In the genomic region with DNA sequence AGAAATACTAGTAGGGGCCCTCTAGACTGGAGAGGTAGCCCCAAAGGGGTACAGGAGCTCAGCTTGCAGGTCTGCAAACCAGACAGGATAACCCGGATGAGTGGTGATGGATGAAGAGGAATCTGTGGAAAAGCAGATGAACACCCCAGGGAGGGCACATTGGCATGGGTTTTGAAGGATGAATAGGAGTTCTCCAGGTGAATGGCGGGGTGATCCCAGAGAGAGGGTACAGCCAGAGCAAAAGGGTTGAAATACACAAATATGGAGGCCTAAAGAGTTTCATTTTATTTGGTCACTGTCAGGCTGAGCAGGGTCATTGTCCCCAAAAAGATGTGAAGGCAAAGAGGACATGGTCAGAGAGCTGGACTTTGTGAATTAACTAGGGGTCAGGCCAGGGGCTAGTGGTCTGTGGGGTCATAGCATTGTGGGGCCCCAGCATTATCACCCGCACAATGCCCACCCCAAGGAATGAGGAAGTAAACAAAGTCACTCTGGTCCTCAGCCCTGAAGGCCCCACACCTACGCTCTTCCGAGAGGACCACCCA, we compare ENCODE assay signal across 24 cellular contexts. TPM values are rescaled to one million over a fixed set of nuclear protein-coding genes. Genes with fewer than 3 reads are reported as not detected.
DNase-seq lines count a peak whose midpoint lies in the region; ATAC-seq and TF ChIP-seq lines count a peak whose summit lies in the region.
"Had no signal": no experiment of that assay in that cellular context is flagged by ENCODE, and none has a peak within 500 bp of the region (broad histone marks: within the 10 kb centered on the region; RNA-seq: fewer than 3 reads in every experiment).

No MANE protein-coding gene starts in this region.

- DNase-seq in GM23338 (ENCODE audit: low spot score) (no peak), Panc1 (ENCODE audit: low read depth, low spot score) (no peak), psoas muscle (no peak), activated gamma-delta T cell (lab: John Stamatoyannopoulos, UW) (no peak), DMS114 treated with DMSO at 0.1 percent for 48 hours (lab: John Stamatoyannopoulos, UW; ENCODE audit: unreplicated experiment) (no peak)
- DNase-seq in CD8-positive, alpha-beta memory T cell = no peak
- DNase-seq: activated CD4-positive, CD25-positive, alpha-beta regulatory T cell; DMS79; foreskin fibroblast; immature natural killer cell; KBM-7; mammary epithelial cell; NCI-H1105 treated with DMSO at 0.1 percent for 48 hours; NCI-H2171; NCI-H748 treated with DMSO at 0.1 percent for 48 hours; sigmoid colon; stimulated activated CD4-positive, alpha-beta T cell treated with anti-CD3 and anti-CD28 coated beads, Interleukin-2, amount 100 ng/mL, for 24 hours had no signal

- no peak for TF ChIP-seq EP300 in gastroesophageal sphincter (IDR thresholded peaks at IDR 0.05)

- WGBS in gastroesophageal sphincter (ENCODE audit: low coverage in 1 of 2), 2 donors = 100% methylated on average over 2 of the region's 5 CpGs
- WGBS in psoas muscle, 3 donors = 94 to 95% (median 95%) methylated on average over 5 of the region's 5 CpGs

- POLR2A ChIA-PET in Panc1 (lab: Charles Lee) = no interaction called here
- POLR2A ChIA-PET in CD8-positive, alpha-beta memory T cell (lab: Charles Lee) = no interaction called here

- no peak overlapping the region for H2AFZ ChIP-seq in GM23338

- H3K36me3 Mint-ChIP-seq in GM23338 (ENCODE audit: low read depth) = peaks cover 23% of the 10 kb centered on the region
- H3K36me3 Mint-ChIP-seq in CD8-positive, alpha-beta memory T cell = no peaks in the 10 kb centered on the region
- H3K36me3 Mint-ChIP-seq: immature natural killer cell had no signal

- no peaks in the 10 kb centered on the region for H3K27me3 ChIP-seq in GM23338 (ENCODE audit: insufficient read depth)
- no peaks in the 10 kb centered on the region for H3K27me3 ChIP-seq in Panc1 (ENCODE audit: control insufficient read depth, insufficient read depth, low read length)
- no peaks in the 10 kb centered on the region for H3K27me3 ChIP-seq in gastroesophageal sphincter
- no peaks in the 10 kb centered on the region for H3K27me3 ChIP-seq in psoas muscle (ENCODE audit: insufficient read depth in 3 of 3, low read length in 2 of 3)
- no peaks in the 10 kb centered on the region for H3K27me3 ChIP-seq in CD8-positive, alpha-beta memory T cell (ENCODE audit: insufficient read depth, low read length, poor library complexity, severe bottlenecking)
- H3K27me3 ChIP-seq: sigmoid colon, thyroid gland had no signal

- no TSS peak for BruUV-seq in Panc1 (replicated peaks; lab: Mats Ljungman, UMichigan)

- peaks cover 15% of the 10 kb centered on the region; the same call in 1 of the 2 replicates for H4K20me1 ChIP-seq in GM23338 (replicated peaks; ENCODE audit: insufficient read depth)

- H3K9me3 Mint-ChIP-seq in GM23338 = no peaks in the 10 kb centered on the region
- no peaks in the 10 kb centered on the region for H3K9me3 Mint-ChIP-seq in CD8-positive, alpha-beta memory T cell
- H3K9me3 Mint-ChIP-seq: activated T-helper 2 cell treated with anti-CD3 and anti-CD28 coated beads, Interferon-gamma antibody, Interleukin-2, Interleukin-4, amounts not matched to agents 10 μg/mL and 5 μg/mL and 100 μg/mL, durations not matched to agents 14 hours and 24 hours and 36 hours; immature natural killer cell had no signal

- CTCF ChIA-PET in Panc1 (lab: Charles Lee) = interaction anchor here (0.6 kb wide), 1 partner anchor 14 kb away, joined by 3 read pairs; no protein-coding TSS in a partner anchor
- CTCF ChIA-PET in CD8-positive, alpha-beta memory T cell (lab: Charles Lee) = interaction anchor here (1.1 to 1.2 kb wide), 2 partner anchors 27 to 174 kb away, joined by 3 read pairs; a partner anchor contains a TSS

- H3K4me1 Mint-ChIP-seq in GM23338 = peaks cover 33% of the 10 kb centered on the region
- H3K4me1 Mint-ChIP-seq in CD8-positive, alpha-beta memory T cell = peaks cover 0 to 3% (median 0%) of the 10 kb centered on the region in 3 donors

- peaks cover 15% of the 10 kb centered on the region for H3K4me1 ChIP-seq in GM23338 (ENCODE audit: insufficient read depth)
- peaks cover 49% of the 10 kb centered on the region for H3K4me1 ChIP-seq in Panc1 (ENCODE audit: control insufficient read depth, insufficient read depth, low read length)
- peaks cover 0 to 55% (median 31%) of the 10 kb centered on the region in 3 donors for H3K4me1 ChIP-seq in gastroesophageal sphincter
- peaks cover 27% of the 10 kb centered on the region for H3K4me1 ChIP-seq in psoas muscle
- H3K4me1 ChIP-seq in CD8-positive, alpha-beta memory T cell (ENCODE audit: insufficient read depth, low read length) = peaks cover 4% of the 10 kb centered on the region

- no peaks in the 10 kb centered on the region for H3K9me2 ChIP-seq in GM23338 (ENCODE audit: insufficient read depth)

- H3K9me3 ChIP-seq in Panc1 (ENCODE audit: control insufficient read depth, insufficient read depth, low read depth, low read length) (no peaks in the 10 kb centered on the region), gastroesophageal sphincter (no peaks in the 10 kb centered on the region), psoas muscle (no peaks in the 10 kb centered on the region)
- no peaks in the 10 kb centered on the region for H3K9me3 ChIP-seq in CD8-positive, alpha-beta memory T cell (ENCODE audit: low read length)
- H3K9me3 ChIP-seq: neutrophil, sigmoid colon, thyroid gland had no signal

- TF ChIP-seq POLR2A in gastroesophageal sphincter (IDR thresholded peaks at IDR 0.05) = no peak

- H3K27ac Mint-ChIP-seq in GM23338 = peak overlapping the region; percentile 65; the same call in 1 of the 2 replicates
- H3K27ac Mint-ChIP-seq in CD8-positive, alpha-beta memory T cell = peak overlapping the region in 4 of 8 donors; percentile 22 to 39 (median 32)
- H3K27ac Mint-ChIP-seq: activated T-helper 2 cell treated with anti-CD3 and anti-CD28 coated beads, Interferon-gamma antibody, Interleukin-2, Interleukin-4, amounts not matched to agents 10 μg/mL and 5 μg/mL and 100 μg/mL, durations not matched to agents 14 hours and 24 hours and 36 hours; immature natural killer cell had no signal

- TF ChIP-seq CTCF in GM23338 (conservative IDR thresholded peaks at IDR 0.05; ENCODE audit: low read depth in 2 of 2) = no peak
- TF ChIP-seq CTCF in Panc1 (IDR thresholded peaks at IDR 0.05) = no peak
- no peak for TF ChIP-seq CTCF in gastroesophageal sphincter (IDR thresholded peaks at IDR 0.05)
- TF ChIP-seq CTCF in psoas muscle (IDR thresholded peaks at IDR 0.05) = no peak

- intact Hi-C loops in Panc1 (cut with micrococcal nuclease; ENCODE audit: unreplicated experiment) = no loop called here
- intact Hi-C loops in psoas muscle (cut with DNase I) = no loop called here

- in situ Hi-C loops in Panc1 (cut with HindIII; ENCODE audit: low pct_unique_long_range_greater_than_20kb, low sequenced_read_pairs) = no loop called here

- H3K4me3 Mint-ChIP-seq in GM23338 = no peak overlapping the region
- peak overlapping the region in 2 of 7 donors; percentile 51 to 81 for H3K4me3 Mint-ChIP-seq in CD8-positive, alpha-beta memory T cell

- peak overlapping the region; percentile 39; the same call in 1 of the 2 replicates for H3K27ac ChIP-seq in GM23338 (ENCODE audit: low read depth)
- peak overlapping the region; percentile 87 for H3K27ac ChIP-seq in Panc1 (ENCODE audit: low read length)
- peak overlapping the region in 3 of 4 donors; percentile 73 to 87 (median 86) for H3K27ac ChIP-seq in gastroesophageal sphincter
- peak overlapping the region; percentile 84 for H3K27ac ChIP-seq in psoas muscle
- no peak overlapping the region for H3K27ac ChIP-seq in CD8-positive, alpha-beta memory T cell (ENCODE audit: low read depth, low read length)
- H3K27ac ChIP-seq: neutrophil had no signal

- H3K4me3 ChIP-seq in GM23338 (no peak overlapping the region), Panc1 (ENCODE audit: low read depth in 2 of 2, low read length in 2 of 2) (peak overlapping the region in 1 of 2 experiments; percentile 39; a peak in 2 of 4 replicates), gastroesophageal sphincter (no peak overlapping the region), psoas muscle (peak overlapping the region; percentile 1)
- no peak overlapping the region for H3K4me3 ChIP-seq in CD8-positive, alpha-beta memory T cell (ENCODE audit: low read length)
- H3K4me3 ChIP-seq: sigmoid colon, thyroid gland had no signal

- H3K36me3 ChIP-seq in GM23338 (ENCODE audit: insufficient read depth) (no peaks in the 10 kb centered on the region), Panc1 (ENCODE audit: control insufficient read depth, insufficient read depth, low read length) (peaks cover 5% of the 10 kb centered on the region), gastroesophageal sphincter (peaks cover 0 to 37% of the 10 kb centered on the region in 2 donors), psoas muscle (ENCODE audit: insufficient read depth in 1 of 2, low read depth in 1 of 2) (peaks cover 3 to 34% of the 10 kb centered on the region in 2 donors)
- no peaks in the 10 kb centered on the region for H3K36me3 ChIP-seq in CD8-positive, alpha-beta memory T cell (ENCODE audit: insufficient read depth, low read length)
- H3K36me3 ChIP-seq: neutrophil had no signal

- ATAC-seq in GM23338 (no peak), Panc1 (no peak), gastroesophageal sphincter (no peak), psoas muscle (no peak), HG02588 (IDR thresholded peaks at IDR 0.05; ENCODE audit: unreplicated experiment) (no peak)

- H3K4me2 ChIP-seq in GM23338 = no peak overlapping the region

- H3F3A ChIP-seq in GM23338 (replicated peaks; ENCODE audit: low read depth) = peaks cover 36% of the 10 kb centered on the region

- peaks cover 20% of the 10 kb centered on the region for H3K27me3 Mint-ChIP-seq in GM23338 (ENCODE audit: insufficient read depth, low read depth, poor library complexity)
- no peaks in the 10 kb centered on the region for H3K27me3 Mint-ChIP-seq in CD8-positive, alpha-beta memory T cell

- peaks cover 62% of the 10 kb centered on the region for H3K79me2 ChIP-seq in GM23338 (replicated peaks; ENCODE audit: insufficient read depth)

RNA-seq across cellular contexts. Expression of a gene that starts 4.8 kb away (rescaled TPM):
- total RNA-seq in GM23338 (2014; rRNA removed; shearing (Covaris generic)) = 172 and 209 TPM in 2 replicates
- polyA plus RNA-seq in GM23338 (2016; fragmentation: Nextera tagmentation; extraction: Ambion mirVana) = 64.0 and 67.4 TPM in 2 replicates
- total RNA-seq in Panc1 (2021; ENCODE audit: unreplicated experiment) = 173 TPM
- 246 TPM for polyA plus RNA-seq in Panc1 (2012; ENCODE audit: insufficient read length)
- total RNA-seq in gastroesophageal sphincter = 10 to 100 TPM; 33.9 to 71.9 (median 60.2) TPM
- 10 to 100 TPM; 34.9 to 56.7 (median 41.1) TPM for total RNA-seq in psoas muscle
- polyA plus RNA-seq in psoas muscle = 10 to 100 TPM; 21.1 to 51.3 (median 27.9) TPM
- 1 to 10 TPM; 7.4 to 7.8 TPM for total RNA-seq in CD8-positive, alpha-beta memory T cell
- polyA plus RNA-seq in CD8-positive, alpha-beta memory T cell = 0.94 TPM

RNA-seq across cellular contexts. Expression of a gene that starts 14.9 kb away (rescaled TPM):
- total RNA-seq in GM23338 (2014; rRNA removed; shearing (Covaris generic)) = 9.6 and 12.7 TPM in 2 replicates
- polyA plus RNA-seq in GM23338 (2016; fragmentation: Nextera tagmentation; extraction: Ambion mirVana) (47.4 and 50.6 TPM in 2 replicates), psoas muscle (10 to 100 TPM; 19.6 to 37.1 (median 24.0) TPM)
- total RNA-seq in Panc1 (2021; ENCODE audit: unreplicated experiment) (37.1 TPM), gastroesophageal sphincter (10 to 100 TPM in 1 of 4 donors, 1 to 10 TPM in 3; 3.5 to 15.1 (median 6.5) TPM), psoas muscle (10 to 100 TPM; 15.6 to 20.8 (median 18.5) TPM)
- 41.8 TPM for polyA plus RNA-seq in Panc1 (2012; ENCODE audit: insufficient read length)
- 10 to 100 TPM; 15.0 to 16.8 TPM for total RNA-seq in CD8-positive, alpha-beta memory T cell
- polyA plus RNA-seq in CD8-positive, alpha-beta memory T cell = 35.5 TPM

RNA-seq across cellular contexts. Expression of a gene that starts 23.6 kb away (rescaled TPM):
- total RNA-seq in GM23338 (2014; rRNA removed; shearing (Covaris generic)) = 5.2 and 5.6 TPM in 2 replicates
- polyA plus RNA-seq in GM23338 (2016; fragmentation: Nextera tagmentation; extraction: Ambion mirVana) (4.0 and 4.6 TPM in 2 replicates), psoas muscle (1 to 10 TPM; 3.7 to 5.0 (median 4.0) TPM)
- total RNA-seq in Panc1 (2021; ENCODE audit: unreplicated experiment) (not detected), gastroesophageal sphincter (1 to 10 TPM; 4.6 to 9.6 (median 5.1) TPM), psoas muscle (1 to 10 TPM; 2.6 to 8.6 (median 3.3) TPM)
- polyA plus RNA-seq in Panc1 (2012; ENCODE audit: insufficient read length) = 0.39 TPM
- total RNA-seq in CD8-positive, alpha-beta memory T cell = under 1 TPM; 0.07 to 0.27 TPM
- polyA plus RNA-seq in CD8-positive, alpha-beta memory T cell = not detected
- total RNA-seq: mammary epithelial cell, RPMI7951 had no signal
- polyA plus RNA-seq: BJ, immature natural killer cell, mammary epithelial cell had no signal

RNA-seq across cellular contexts. Expression of a gene that starts 25.8 kb away (rescaled TPM):
- total RNA-seq in GM23338 (2014; rRNA removed; shearing (Covaris generic)) = 13.7 and 15.5 TPM in 2 replicates
- 18.6 and 19.4 TPM in 2 replicates for polyA plus RNA-seq in GM23338 (2016; fragmentation: Nextera tagmentation; extraction: Ambion mirVana)
- 26.2 TPM for total RNA-seq in Panc1 (2021; ENCODE audit: unreplicated experiment)
- polyA plus RNA-seq in Panc1 (2012; ENCODE audit: insufficient read length) = 47.9 TPM
- total RNA-seq in gastroesophageal sphincter = 10 to 100 TPM; 11.3 to 24.0 (median 17.9) TPM
- 10 to 100 TPM; 25.5 to 41.2 (median 30.5) TPM for total RNA-seq in psoas muscle
- polyA plus RNA-seq in psoas muscle = 10 to 100 TPM; 45.3 to 83.0 (median 57.1) TPM
- total RNA-seq in CD8-positive, alpha-beta memory T cell = 10 to 100 TPM; 31.9 to 35.4 TPM
- 33.6 TPM for polyA plus RNA-seq in CD8-positive, alpha-beta memory T cell

RNA-seq across cellular contexts. Expression of a gene that starts 26.3 kb away (rescaled TPM):
- 78.1 and 87.8 TPM in 2 replicates for total RNA-seq in GM23338 (2014; rRNA removed; shearing (Covaris generic))
- polyA plus RNA-seq in GM23338 (2016; fragmentation: Nextera tagmentation; extraction: Ambion mirVana) = 88.7 and 95.0 TPM in 2 replicates
- total RNA-seq in Panc1 (2021; ENCODE audit: unreplicated experiment) = 79.5 TPM
- 119 TPM for polyA plus RNA-seq in Panc1 (2012; ENCODE audit: insufficient read length)
- 10 to 100 TPM; 62.6 to 91.8 (median 81.9) TPM for total RNA-seq in gastroesophageal sphincter
- total RNA-seq in psoas muscle = 10 to 100 TPM; 70.0 to 97.0 (median 88.7) TPM
- 100 to 1,000 TPM in 1 of 3 donors, 10 to 100 TPM in 2; 86.8 to 145 (median 92.9) TPM for polyA plus RNA-seq in psoas muscle
- total RNA-seq in CD8-positive, alpha-beta memory T cell = 100 to 1,000 TPM; 124 to 132 TPM
- polyA plus RNA-seq in CD8-positive, alpha-beta memory T cell = 114 TPM
